15 cellular contexts compared by ENCODE assay signal in the genomic region with DNA sequence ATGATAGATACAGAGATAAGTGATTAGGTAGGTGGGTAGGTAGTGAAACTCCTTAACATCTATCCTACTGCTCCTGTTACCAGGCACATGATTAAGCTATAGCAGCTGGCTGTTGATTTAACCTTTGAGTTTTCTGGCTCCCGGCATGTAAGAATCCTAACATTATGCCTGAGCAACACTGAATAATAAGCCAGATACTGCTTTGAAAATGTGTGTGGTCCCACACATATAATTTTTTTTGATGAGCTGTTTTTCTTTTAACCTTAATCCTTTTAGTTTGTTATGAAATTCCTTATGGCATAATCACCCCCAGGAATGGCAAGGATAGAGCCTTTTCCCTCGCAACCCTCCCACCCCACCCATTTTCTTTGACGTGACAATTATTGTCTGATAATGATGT.
DNase-seq lines count a peak whose midpoint lies in the region; ATAC-seq and TF ChIP-seq lines count a peak whose summit lies in the region.
"Had no signal": no experiment of that assay in that cellular context is flagged by ENCODE, and none has a peak within 500 bp of the region (broad histone marks: within the 10 kb centered on the region; RNA-seq: fewer than 3 reads in every experiment).

No MANE protein-coding gene starts in this region.

- peak overlapping the region; percentile 85 for H2BK5ac ChIP-seq in IMR-90 (ENCODE audit: low read depth, low read length, poor library complexity, severe bottlenecking)

- POLR2A ChIA-PET in IMR-90 (lab: Charles Lee; ENCODE audit: unreplicated experiment): no interaction called here

- H3K36me3 ChIP-seq in IMR-90 (ENCODE audit: control insufficient read depth, insufficient read depth, low read length): no peaks in the 10 kb centered on the region
- H3K36me3 ChIP-seq: BLaER1 treated with 17β-estradiol and CSF1 and Interleukin-3, amounts not matched to agents 10 nM and 100 nM had no signal

- H3K79me1 ChIP-seq in IMR-90 (ENCODE audit: low read depth in 1 of 2, low read length in 2 of 2): no peaks in the 10 kb centered on the region

- peaks cover 10% of the 10 kb centered on the region; the same call in 1 of the 2 replicates for H3K4me1 ChIP-seq in IMR-90 (ENCODE audit: control insufficient read depth, insufficient read depth, low read length)

- peak overlapping the region; percentile 19; the same call in 1 of the 2 replicates for H4K5ac ChIP-seq in IMR-90 (ENCODE audit: low read depth, low read length)

- peak overlapping the region; percentile 9; the same call in 1 of the 2 replicates for H3K4ac ChIP-seq in IMR-90 (ENCODE audit: low read depth, low read length)

- peak overlapping the region; percentile 53; the same call in 1 of the 2 replicates for H3K23ac ChIP-seq in IMR-90 (ENCODE audit: low read depth, low read length)

- peak overlapping the region; percentile 33; the same call in 1 of the 2 replicates for H3K14ac ChIP-seq in IMR-90 (replicated peaks; ENCODE audit: low read depth, low read length)

- no peak overlapping the region for H2BK15ac ChIP-seq in IMR-90 (ENCODE audit: low read depth, low read length)

- no peaks in the 10 kb centered on the region for H3K27me3 ChIP-seq in IMR-90 (ENCODE audit: control insufficient read depth, insufficient read depth, low read length)
- H3K27me3 ChIP-seq: BLaER1 treated with 17β-estradiol and CSF1 and Interleukin-3, amounts not matched to agents 10 nM and 100 nM had no signal

- H3K56ac ChIP-seq in IMR-90 (ENCODE audit: extremely low read depth, insufficient read depth, low read length): no peak overlapping the region; the same call in 1 of the 2 replicates

- peak overlapping the region; percentile 45; the same call in 1 of the 2 replicates for H2BK120ac ChIP-seq in IMR-90 (ENCODE audit: low read depth, low read length)

- no peak for TF ChIP-seq CTCF in IMR-90 (conservative IDR thresholded peaks at IDR 0.05; ENCODE audit: low read depth, low read length)

- no peak overlapping the region for H2AFZ ChIP-seq in IMR-90 (replicated peaks; ENCODE audit: low read length, poor library complexity)

- WGBS in IMR-90 (ENCODE audit: extremely low coverage in 2 of 2, insufficient read length in 1 of 2), 2 experiments: no CpG with 5 or more reads among the region's 3 CpGs

- H3K9me1 ChIP-seq in IMR-90 (ENCODE audit: insufficient read depth, low read length): peaks cover 10% of the 10 kb centered on the region

- no TSS peak for BruUV-seq in IMR-90 (replicated peaks; lab: Mats Ljungman, UMichigan)

- in situ Hi-C loops in IMR-90 (cut with MboI; ENCODE audit: low sequenced_read_pairs): no loop called here

- H3K9me3 ChIP-seq in IMR-90 (ENCODE audit: control insufficient read depth, insufficient read depth, low read length): no peaks in the 10 kb centered on the region
- H3K9me3 ChIP-seq: BLaER1 treated with 17β-estradiol and CSF1 and Interleukin-3, amounts not matched to agents 10 nM and 100 nM had no signal

- no peak overlapping the region for H2AK5ac ChIP-seq in IMR-90 (ENCODE audit: low read depth, low read length)

- peak; percentile 54 for ATAC-seq in IMR-90 (ENCODE audit: low read depth)
- no peak for ATAC-seq in GM19351 (IDR thresholded peaks at IDR 0.05; ENCODE audit: unreplicated experiment)
- ATAC-seq in GM19397 (IDR thresholded peaks at IDR 0.05; ENCODE audit: unreplicated experiment): no peak
- ATAC-seq: T-helper 17 cell had no signal

- H4K20me1 ChIP-seq in IMR-90 (ENCODE audit: insufficient read depth, low read length): no peaks in the 10 kb centered on the region
- H4K20me1 ChIP-seq: BLaER1 treated with 17β-estradiol and CSF1 and Interleukin-3, amounts not matched to agents 10 nM and 100 nM had no signal

- intact Hi-C loops in IMR-90 (cut with micrococcal nuclease): no loop called here

- CTCF ChIA-PET in IMR-90 (lab: Yijun Ruan, JAX): no interaction called here

- peak overlapping the region in 1 of 2 experiments; percentile 52; a peak in 2 of 4 replicates for H4K8ac ChIP-seq in IMR-90 (ENCODE audit: low read depth in 2 of 2, low read length in 2 of 2)

- TF ChIP-seq RAD21 in IMR-90 (IDR thresholded peaks at IDR 0.05; ENCODE audit: low read length): no peak

- dilution Hi-C loops in IMR-90 (cut with HindIII; ENCODE audit: low sequenced_read_pairs, unreplicated experiment): no loop called here

- H2AK9ac ChIP-seq in IMR-90 (replicated peaks; ENCODE audit: low read depth, low read length, poor library complexity): no peak overlapping the region

- peak overlapping the region; percentile 96 for H3K4me2 ChIP-seq in IMR-90 (ENCODE audit: low read depth, low read length)
- H3K4me2 ChIP-seq: BLaER1 treated with 17β-estradiol and CSF1 and Interleukin-3, amounts not matched to agents 10 nM and 100 nM had no signal

- no peak overlapping the region for H3K27ac ChIP-seq in IMR-90 (ENCODE audit: insufficient read depth, low read length)
- H3K27ac ChIP-seq: BLaER1 treated with 17β-estradiol and CSF1 and Interleukin-3, amounts not matched to agents 10 nM and 100 nM had no signal

- DNase-seq in AG20443 (ENCODE audit: low spot score) (peak; percentile 28), IMR-90 (peak; percentile 68), amniotic epithelial cell (ENCODE audit: low read depth) (peak; percentile 60), left kidney (ENCODE audit: low read depth, low spot score) (peak; percentile 47), GM19240 (ENCODE audit: insufficient read length, low spot score) (no peak)
- no peak for DNase-seq in activated CD4-positive, CD25-positive, alpha-beta regulatory T cell (lab: John Stamatoyannopoulos, UW)
- DNase-seq: endodermal cell; hypothalamus; NCI-H187 treated with DMSO at 0.1 percent for 48 hours; stimulated activated CD4-positive, alpha-beta T cell treated with anti-CD3 and anti-CD28 coated beads, Interleukin-4, amount 100 ng/mL, for 4 hours; stimulated activated naive CD4-positive, alpha-beta T cell treated with Interleukin-2 at 50 U/mL for 16 hours; T-helper 17 cell had no signal

- no peak overlapping the region for H3K9ac ChIP-seq in IMR-90 (ENCODE audit: low read depth, low read length)
- H3K9ac ChIP-seq: BLaER1 treated with 17β-estradiol and CSF1 and Interleukin-3, amounts not matched to agents 10 nM and 100 nM had no signal

- no peak overlapping the region; the same call in 1 of the 2 replicates for H3K4me3 ChIP-seq in IMR-90 (ENCODE audit: insufficient read depth, low read depth, low read length)
- H3K4me3 ChIP-seq: BLaER1 treated with 17β-estradiol and CSF1 and Interleukin-3, amounts not matched to agents 10 nM and 100 nM had no signal

- H3K18ac ChIP-seq in IMR-90 (ENCODE audit: low read depth, low read length): peak overlapping the region; percentile 72; the same call in 1 of the 2 replicates

- TF ChIP-seq POLR2A in IMR-90 (IDR thresholded peaks at IDR 0.05; ENCODE audit: low read depth, low read length): no peak

- H4K91ac ChIP-seq in IMR-90 (ENCODE audit: insufficient read depth, low read depth, low read length): no peak overlapping the region

- peak overlapping the region; percentile 19; the same call in 1 of the 2 replicates for H2BK20ac ChIP-seq in IMR-90 (ENCODE audit: low read depth, low read length)

TF ChIP-seq in IMR-90, 13 proteins besides CTCF, POLR2A, EP300 and RAD21:
- TF ChIP-seq CHD1 (IDR thresholded peaks at IDR 0.05; ENCODE audit: low read depth, low read length): no peak
- TF ChIP-seq BHLHE40 (IDR thresholded peaks at IDR 0.05; ENCODE audit: low read depth, low read length): peak; percentile 69; the same call in 1 of the 2 replicates
TF ChIP-seq in IMR-90: peak in this region for 1.

Comparison
In these comparisons a context has a peak if more than half of its experiments do, and no peak if none do; other contexts are left out.
1. DNase-seq: peak in AG20443 (single experiment), IMR-90 (single experiment), amniotic epithelial cell (single experiment) and left kidney (single experiment); none in activated CD4-positive, CD25-positive, alpha-beta regulatory T cell (0 of 4) and GM19240 (single experiment).